In the genomic region with DNA sequence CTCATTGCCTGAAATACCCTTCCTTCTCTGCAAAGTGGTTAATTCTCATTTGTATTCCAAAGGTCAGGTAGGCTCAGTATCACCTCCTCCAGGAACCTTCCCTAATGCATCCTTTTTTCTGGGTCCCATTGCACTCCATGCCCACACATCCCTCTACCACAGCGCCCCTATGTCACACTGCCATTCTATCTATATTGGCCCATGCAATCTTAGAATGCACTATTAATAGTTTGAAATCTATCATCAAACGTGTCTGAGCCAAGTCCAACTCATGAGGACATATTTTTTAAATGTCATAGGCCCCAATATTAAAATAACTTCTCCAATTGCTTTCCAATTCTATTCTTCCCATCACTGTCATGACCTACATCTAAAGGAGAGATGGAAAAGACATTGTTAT, we compare ENCODE assay signal across 17 cellular contexts.
"Had no signal": no experiment of that assay in that cellular context is flagged by ENCODE, and none has a peak within 500 bp of the region (broad histone marks: within the 10 kb centered on the region; RNA-seq: fewer than 3 reads in every experiment).

No MANE protein-coding gene starts in this region.

- H3K9me3 Mint-ChIP-seq: dendritic cell treated with granulocyte-macrophage colony-stimulating factor and Interleukin-4, amounts not matched to agents 40 ng/mL and 50 ng/mL, for 4 days had no signal

- H3K4me1 ChIP-seq: esophagus muscularis mucosa, gastroesophageal sphincter, lower lobe of right lung had no signal

- H3K27me3 ChIP-seq: esophagus muscularis mucosa, foreskin keratinocyte, gastroesophageal sphincter, heart right ventricle had no signal

- H3K27ac Mint-ChIP-seq: dendritic cell treated with granulocyte-macrophage colony-stimulating factor and Interleukin-4, amounts not matched to agents 40 ng/mL and 50 ng/mL, for 4 days; effector memory CD8-positive, alpha-beta T cell; endodermal cell; mesothelial cell of epicardium had no signal

- DNase-seq: cortex of kidney; effector CD8-positive, alpha-beta T cell; effector memory CD8-positive, alpha-beta T cell; endodermal cell; foreskin keratinocyte; heart right ventricle; hippocampal formation; left colon; left ventricle myocardium inferior; lower lobe of right lung; mesenchymal stem cell; mucosa of descending colon had no signal

- H3K27me3 Mint-ChIP-seq: effector memory CD8-positive, alpha-beta T cell had no signal

- ATAC-seq: effector memory CD8-positive, alpha-beta T cell; foreskin keratinocyte; gastroesophageal sphincter; left colon; left lobe of liver; lower lobe of right lung; mucosa of descending colon had no signal

- H3K4me3 Mint-ChIP-seq: dendritic cell treated with granulocyte-macrophage colony-stimulating factor and Interleukin-4, amounts not matched to agents 40 ng/mL and 50 ng/mL, for 4 days; effector memory CD8-positive, alpha-beta T cell; endodermal cell; mesothelial cell of epicardium had no signal

- H3K9me3 ChIP-seq: esophagus muscularis mucosa, gastroesophageal sphincter, heart right ventricle, left ventricle myocardium inferior, lower lobe of right lung, mucosa of descending colon had no signal

- H3K27ac ChIP-seq: esophagus muscularis mucosa, foreskin keratinocyte, gastroesophageal sphincter, heart right ventricle, left ventricle myocardium inferior, lower lobe of right lung had no signal

- H3K4me3 ChIP-seq: esophagus muscularis mucosa, gastroesophageal sphincter, heart right ventricle, left ventricle myocardium inferior, lower lobe of right lung, mucosa of descending colon had no signal

- H3K36me3 Mint-ChIP-seq: mesothelial cell of epicardium had no signal
